ENCODE assay signal across 19 cellular contexts in genomic region chr6:71588490-71588889, GRCh38.
DNase-seq lines count a peak whose midpoint lies in the region; ATAC-seq, FAIRE-seq and TF ChIP-seq lines count a peak whose summit lies in the region.
"Had no signal": no experiment of that assay in that cellular context is flagged by ENCODE, and none has a peak within 500 bp of the region (broad histone marks: within the 10 kb centered on the region; RNA-seq: fewer than 3 reads in every experiment).

No MANE protein-coding gene starts in this region.

- no peak overlapping the region for H3K27ac Mint-ChIP-seq in H9
- H3K27ac Mint-ChIP-seq: CD8-positive, alpha-beta memory T cell had no signal

- H3K18ac ChIP-seq in H9 (ENCODE audit: insufficient read length, low read depth, low read length) (no peak overlapping the region), H1 (ENCODE audit: extremely low read depth, low read length) (no peak overlapping the region), neuronal stem cell (ENCODE audit: low read length) (no peak overlapping the region)

- H3K23ac ChIP-seq in H9 (ENCODE audit: insufficient read length, low read depth, low read length), result no peak overlapping the region
- H3K23ac ChIP-seq in H1 (ENCODE audit: insufficient read length), result no peak overlapping the region
- no peak overlapping the region for H3K23ac ChIP-seq in neuronal stem cell (ENCODE audit: low read depth, low read length, poor library complexity)

- no CpG with 5 or more reads among the region's 28 CpGs for WGBS in H9 (ENCODE audit: extremely low coverage, insufficient read length, low lambda C conversion rate)
- WGBS in H1 (ENCODE audit: extremely low coverage in 1 of 2, insufficient coverage in 1 of 2, insufficient read length in 1 of 2, insufficient replicate concordance in 2 of 2, low coverage in 1 of 2, low lambda C conversion rate in 2 of 2, missing lambda C conversion rate in 1 of 2), 2 experiments, result 88% methylated on average over 23 of the region's 28 CpGs; no CpG with 5 or more reads in 1 of the 2 experiments
- no CpG with 5 or more reads among the region's 28 CpGs for WGBS in neuronal stem cell (ENCODE audit: extremely low coverage in 2 of 2, insufficient read length in 2 of 2, insufficient replicate concordance in 1 of 2), 2 donors
- 19 to 23% methylated on average over 9 to 28 of the region's 28 CpGs for WGBS in testis, 2 donors

- H4K91ac ChIP-seq in H9 (ENCODE audit: insufficient read length, low read depth, low read length) (no peak overlapping the region), H1 (replicated peaks; ENCODE audit: insufficient read length, low read length) (no peak overlapping the region), neuronal stem cell (ENCODE audit: low read depth, low read length, poor library complexity) (no peak overlapping the region)

- intact Hi-C loops in testis (cut with DNase I; ENCODE audit: low total_unique reads), result no loop called here

- no peaks in the 10 kb centered on the region for H3K36me3 ChIP-seq in H1 (ENCODE audit: control insufficient read depth in 2 of 4, insufficient read depth in 4 of 4, low read length in 3 of 4)
- H3K36me3 ChIP-seq in neuronal stem cell (replicated peaks in 1 of 2; ENCODE audit: control insufficient read depth in 2 of 2, insufficient read depth in 2 of 2, low read length in 2 of 2), result no peaks in the 10 kb centered on the region
- no peaks in the 10 kb centered on the region for H3K36me3 ChIP-seq in testis (ENCODE audit: low read depth, missing control alignments)
- H3K36me3 ChIP-seq: HAP-1, Peyer's patch had no signal

- no peak for TF ChIP-seq CTCF in H9 (conservative IDR thresholded peaks at IDR 0.05)
- TF ChIP-seq CTCF in H1 (IDR thresholded peaks at IDR 0.05; ENCODE audit: control extremely low read depth in 1 of 3, insufficient read depth in 1 of 3, low read depth in 1 of 3, low read length in 3 of 3), result no peak
- no peak for TF ChIP-seq CTCF in testis (IDR thresholded peaks at IDR 0.05)

- H3K14ac ChIP-seq in H9 (ENCODE audit: insufficient read depth, low read length) (no peak overlapping the region), H1 (ENCODE audit: insufficient read length) (no peak overlapping the region), neuronal stem cell (ENCODE audit: low read length) (peak overlapping the region; percentile 14)

- H4K8ac ChIP-seq in H9 (replicated peaks; ENCODE audit: insufficient read length, low read depth, low read length) (no peak overlapping the region), H1 (ENCODE audit: extremely low read depth, insufficient read depth, low read length) (peak overlapping the region; percentile 85; the same call in 1 of the 2 replicates), neuronal stem cell (ENCODE audit: low read depth, low read length) (no peak overlapping the region)

- H3K27me3 ChIP-seq in H9 (ENCODE audit: insufficient read depth, low read length) (no peaks in the 10 kb centered on the region), H1 (replicated peaks in 1 of 4; ENCODE audit: control insufficient read depth in 3 of 4, extremely low read depth in 1 of 4, insufficient read depth in 3 of 4, low read length in 3 of 4) (no peaks in the 10 kb centered on the region), neuronal stem cell (ENCODE audit: control insufficient read depth in 3 of 3, insufficient read depth in 3 of 3, low read depth in 1 of 3, low read length in 3 of 3) (no peaks in the 10 kb centered on the region), testis (no peaks in the 10 kb centered on the region)
- H3K27me3 ChIP-seq: Peyer's patch had no signal

- no peak overlapping the region for H3K9ac ChIP-seq in H9 (ENCODE audit: extremely low read depth, insufficient read length, low read length)
- H3K9ac ChIP-seq in H1 (replicated peaks in 1 of 4; ENCODE audit: extremely low read depth in 1 of 4, low read depth in 3 of 4, low read length in 3 of 4), result no peak overlapping the region
- H3K9ac ChIP-seq in neuronal stem cell (ENCODE audit: low read depth, low read length, poor library complexity), result no peak overlapping the region

- H2AK5ac ChIP-seq in H9 (ENCODE audit: insufficient read length, low read length), result no peak overlapping the region
- no peak overlapping the region for H2AK5ac ChIP-seq in H1 (ENCODE audit: low read depth, low read length)
- no peak overlapping the region for H2AK5ac ChIP-seq in neuronal stem cell (ENCODE audit: low read depth, low read length)

- H2BK15ac ChIP-seq in H9 (ENCODE audit: low read depth, low read length) (no peak overlapping the region), H1 (ENCODE audit: low read length) (no peak overlapping the region), neuronal stem cell (ENCODE audit: low read length) (no peak overlapping the region)

- no peaks in the 10 kb centered on the region for H3K4me1 ChIP-seq in H9 (ENCODE audit: insufficient read depth, low read length)
- no peaks in the 10 kb centered on the region for H3K4me1 ChIP-seq in H1 (replicated peaks in 1 of 4; ENCODE audit: control insufficient read depth in 3 of 4, insufficient read depth in 4 of 4, low read length in 3 of 4)
- H3K4me1 ChIP-seq in neuronal stem cell (ENCODE audit: control insufficient read depth in 2 of 2, insufficient read depth in 1 of 2, low read depth in 1 of 2, low read length in 2 of 2), result no peaks in the 10 kb centered on the region
- H3K4me1 ChIP-seq in testis, result no peaks in the 10 kb centered on the region
- H3K4me1 ChIP-seq: HAP-1, Peyer's patch had no signal

- no peak overlapping the region for H3K27ac ChIP-seq in H9 (ENCODE audit: insufficient read length, low read depth, low read length)
- no peak overlapping the region for H3K27ac ChIP-seq in H1 (ENCODE audit: low read depth, low read length)
- no peak overlapping the region for H3K27ac ChIP-seq in neuronal stem cell (replicated peaks; ENCODE audit: low read length)
- H3K27ac ChIP-seq in testis, result no peak overlapping the region
- H3K27ac ChIP-seq: Peyer's patch had no signal

- no peak for TF ChIP-seq EP300 in H1 (IDR thresholded peaks at IDR 0.05; ENCODE audit: borderline replicate concordance in 1 of 2, low read depth in 2 of 2, low read length in 2 of 2)

- DNase-seq in H9 (peak; percentile 29), H1 (ENCODE audit: low read depth in 1 of 2, low spot score in 2 of 2) (no peak), neuronal stem cell (ENCODE audit: low spot score) (no peak), testis (peak; percentile 15), DMS114 treated with DMSO at 0.1 percent for 48 hours (lab: John Stamatoyannopoulos, UW; ENCODE audit: unreplicated experiment) (no peak), NCI-H187 (lab: John Stamatoyannopoulos, UW) (no peak)
- DNase-seq in stimulated activated naive CD8-positive, alpha-beta T cell treated with anti-CD3 and anti-CD28 coated beads, Interleukin-15, Interleukin-2, amounts not matched to agents 100 U/mL and 50 U/mL, for 24 hours, result no peak
- DNase-seq: ACHN; C1 segment of cervical spinal cord; CD8-positive, alpha-beta memory T cell; NCI-H1105; NCI-H2081 treated with DMSO at 0.1 percent for 48 hours; NCI-H510A; NCI-H748 treated with DMSO at 0.1 percent for 48 hours; NK-92 treated with Interleukin-12 subunit alpha and Interleukin-12 subunit beta, amount 100 ng/mL, for 24 hours had no signal

- no peak overlapping the region for H3K56ac ChIP-seq in H9 (ENCODE audit: insufficient read length, low read depth, low read length)
- H3K56ac ChIP-seq in H1 (replicated peaks; ENCODE audit: insufficient read length, low read depth, low read length), result no peak overlapping the region

- TF ChIP-seq RAD21 in H1 (IDR thresholded peaks at IDR 0.05 in 1 of 2, conservative IDR thresholded peaks at IDR 0.05 in 1 of 2; ENCODE audit: low read depth in 2 of 2, low read length in 2 of 2), result no peak

- H3K4ac ChIP-seq in H9 (ENCODE audit: low read depth, low read length), result no peak overlapping the region
- H3K4ac ChIP-seq in H1 (replicated peaks; ENCODE audit: insufficient read length, low read depth, low read length), result no peak overlapping the region
- H3K4ac ChIP-seq in neuronal stem cell (ENCODE audit: low read length), result no peak overlapping the region

- no peak for TF ChIP-seq POLR2A in H1 (IDR thresholded peaks at IDR 0.05; ENCODE audit: control extremely low read depth in 1 of 2, low read depth in 2 of 2, low read length in 2 of 2)
- no peak for TF ChIP-seq POLR2A in testis (IDR thresholded peaks at IDR 0.05)

- no peaks in the 10 kb centered on the region; a peak in 1 of 5 replicates for H3K9me3 Mint-ChIP-seq in H9

- H3K9me3 ChIP-seq in H9 (ENCODE audit: control insufficient read depth, low read depth, low read length) (no peaks in the 10 kb centered on the region), H1 (ENCODE audit: insufficient read depth in 2 of 2, low read depth in 1 of 2, low read length in 1 of 2) (peaks cover 0 to 3% of the 10 kb centered on the region in 2 experiments; a peak in 1 of 4 replicates), neuronal stem cell (replicated peaks in 1 of 2; ENCODE audit: control insufficient read depth in 2 of 2, insufficient read depth in 1 of 2, low read depth in 1 of 2, low read length in 2 of 2) (no peaks in the 10 kb centered on the region), testis (no peaks in the 10 kb centered on the region)
- H3K9me3 ChIP-seq: HAP-1, Peyer's patch had no signal

- no peaks in the 10 kb centered on the region for H4K20me1 ChIP-seq in H9 (ENCODE audit: control insufficient read depth, insufficient read depth, insufficient read length)
- no peaks in the 10 kb centered on the region for H4K20me1 ChIP-seq in H1 (replicated peaks in 1 of 2; ENCODE audit: control insufficient read depth in 1 of 2, insufficient read depth in 2 of 2, low read length in 2 of 2)

- CTCF ChIA-PET in H1 (lab: Charles Lee; ENCODE audit: partially characterized antibody), result interaction anchor here (1.0 kb wide), 1 partner anchor 205 kb away, joined by 3 read pairs; no protein-coding TSS in a partner anchor

- peaks cover 0 to 3% (median 2%) of the 10 kb centered on the region in 3 experiments; a peak in 1 of 7 replicates for H3K36me3 Mint-ChIP-seq in H9 (ENCODE audit: insufficient read depth in 1 of 3, low read depth in 3 of 3)
- H3K36me3 Mint-ChIP-seq: CD8-positive, alpha-beta memory T cell had no signal

- H2BK20ac ChIP-seq in H9 (ENCODE audit: low read depth, low read length, poor library complexity, severe bottlenecking), result no peak overlapping the region
- no peak overlapping the region for H2BK20ac ChIP-seq in H1 (ENCODE audit: low read length)

- no peak overlapping the region for H3K4me3 Mint-ChIP-seq in H9
- H3K4me3 Mint-ChIP-seq: CD8-positive, alpha-beta memory T cell had no signal

- no peak overlapping the region for H3K4me2 ChIP-seq in H9 (ENCODE audit: insufficient read depth, insufficient read length, low read length)
- H3K4me2 ChIP-seq in H1 (ENCODE audit: insufficient read depth in 1 of 2, low read depth in 2 of 2, low read length in 2 of 2), result no peak overlapping the region; a peak in 1 of 4 replicates
- no peak overlapping the region for H3K4me2 ChIP-seq in neuronal stem cell (ENCODE audit: insufficient read depth, low read length, poor library complexity, severe bottlenecking)

- H3K4me3 ChIP-seq in H1 (ENCODE audit: extremely low read depth in 1 of 4, insufficient read depth in 2 of 4, low read depth in 3 of 4, low read length in 4 of 4), result no peak overlapping the region
- no peak overlapping the region for H3K4me3 ChIP-seq in neuronal stem cell (ENCODE audit: low read length in 2 of 2)
- H3K4me3 ChIP-seq in testis, result peak overlapping the region in 1 of 2 donors; percentile 41
- H3K4me3 ChIP-seq: HAP-1, K562, Peyer's patch had no signal

- no peak overlapping the region for H2AFZ ChIP-seq in H9 (ENCODE audit: low read length)
- no peak overlapping the region for H2AFZ ChIP-seq in H1 (ENCODE audit: low read length)
- H2AFZ ChIP-seq in neuronal stem cell (ENCODE audit: low read length), result no peak overlapping the region

- ATAC-seq in stimulated activated naive CD8-positive, alpha-beta T cell treated with anti-CD3 and anti-CD28 coated beads, Interleukin-15, Interleukin-2, amounts not matched to agents 100 U/mL and 50 U/mL, for 24 hours, result no peak
- ATAC-seq: K562, Right ventricle myocardium inferior had no signal

- H3K79me1 ChIP-seq in H9 (ENCODE audit: insufficient read depth, low read depth, low read length, poor library complexity, severe bottlenecking) (no peaks in the 10 kb centered on the region), H1 (ENCODE audit: low read depth, low read length) (no peaks in the 10 kb centered on the region), neuronal stem cell (ENCODE audit: low read depth, low read length) (peaks cover 3% of the 10 kb centered on the region)

- no peaks in the 10 kb centered on the region for H3K23me2 ChIP-seq in H9 (ENCODE audit: insufficient read length, low read depth, low read length, poor library complexity, severe bottlenecking)
- no peaks in the 10 kb centered on the region for H3K23me2 ChIP-seq in H1 (ENCODE audit: low read depth, low read length)

- H3K27me3 Mint-ChIP-seq in H9 (ENCODE audit: low read depth), result no peaks in the 10 kb centered on the region
- H3K27me3 Mint-ChIP-seq: CD8-positive, alpha-beta memory T cell had no signal

- no peaks in the 10 kb centered on the region for H3K4me1 Mint-ChIP-seq in H9
- H3K4me1 Mint-ChIP-seq: CD8-positive, alpha-beta memory T cell had no signal

- H3K79me2 ChIP-seq in H9 (ENCODE audit: insufficient read depth, low read length) (no peaks in the 10 kb centered on the region), H1 (ENCODE audit: control insufficient read depth in 1 of 2, insufficient read depth in 2 of 2, low read length in 2 of 2) (no peaks in the 10 kb centered on the region)

- no peak for FAIRE-seq in H1 (lab: Jason Lieb, UNC)
- FAIRE-seq: K562 had no signal

- no peak overlapping the region for H2BK120ac ChIP-seq in H9 (ENCODE audit: low read depth, low read length, poor library complexity, severe bottlenecking)
- H2BK120ac ChIP-seq in H1 (replicated peaks; ENCODE audit: low read depth, low read length), result no peak overlapping the region
- no peak overlapping the region for H2BK120ac ChIP-seq in neuronal stem cell (ENCODE audit: low read depth, low read length)

- H2BK12ac ChIP-seq in H9 (ENCODE audit: insufficient read length, low read depth, low read length), result no peak overlapping the region
- H2BK12ac ChIP-seq in H1 (ENCODE audit: low read depth, low read length), result no peak overlapping the region
- peak overlapping the region; percentile 41 for H2BK12ac ChIP-seq in neuronal stem cell (ENCODE audit: low read length)

- POLR2A ChIA-PET in H1 (lab: Charles Lee; ENCODE audit: partially characterized antibody), result no interaction called here

- H3T11ph ChIP-seq in H9 (ENCODE audit: low read length), result no peak overlapping the region

- no peak overlapping the region for H4K5ac ChIP-seq in H9 (ENCODE audit: insufficient read length, low read depth, low read length)
- no peak overlapping the region for H4K5ac ChIP-seq in H1 (ENCODE audit: insufficient read length, low read depth, low read length)

- H2BK5ac ChIP-seq in H9 (ENCODE audit: insufficient read length, low read length) (no peak overlapping the region), H1 (ENCODE audit: low read depth, low read length) (no peak overlapping the region), neuronal stem cell (ENCODE audit: low read length) (peak overlapping the region; percentile 35)

Comparison
In these comparisons a context has a peak if more than half of its experiments do, and no peak if none do; other contexts are left out.
1. DNase-seq: peak in H9 (single experiment) and testis (single experiment); none in H1 (0 of 2), neuronal stem cell (single experiment), stimulated activated naive CD8-positive, alpha-beta T cell treated with anti-CD3 and anti-CD28 coated beads, Interleukin-15, Interleukin-2, amounts not matched to agents 100 U/mL and 50 U/mL, for 24 hours (single experiment), DMS114 treated with DMSO at 0.1 percent for 48 hours (single experiment) and NCI-H187 (0 of 2).